In genomic region chr20:17960927-17961599, GRCh38 we compare ENCODE assay signal across 9 cellular contexts. TPM values are rescaled to one million over a fixed set of nuclear protein-coding genes. Genes with fewer than 3 reads are reported as not detected.
DNase-seq lines count a peak whose midpoint lies in the region; ATAC-seq and TF ChIP-seq lines count a peak whose summit lies in the region.
"Had no signal": no experiment of that assay in that cellular context is flagged by ENCODE, and none has a peak within 500 bp of the region (broad histone marks: within the 10 kb centered on the region; RNA-seq: fewer than 3 reads in every experiment).

No MANE protein-coding gene starts in this region.

- no peaks in the 10 kb centered on the region for H3K9me3 ChIP-seq in CD4-positive, alpha-beta T cell (ENCODE audit: control insufficient read depth, low read length)
- no peaks in the 10 kb centered on the region for H3K9me3 ChIP-seq in mammary epithelial cell (replicated peaks; ENCODE audit: insufficient read depth, low read length)
- H3K9me3 ChIP-seq: SJSA1 had no signal

- no peak for ATAC-seq in CD4-positive, alpha-beta T cell (ENCODE audit: poor library complexity)
- peak; percentile 27 for ATAC-seq in HG03432 (IDR thresholded peaks at IDR 0.05; ENCODE audit: unreplicated experiment)
- ATAC-seq in natural killer cell = no peak
- no peak for ATAC-seq in SK-N-SH treated with all-trans-retinoic acid at 6 μM for 48 hours

- H3K9me3 Mint-ChIP-seq in CD4-positive, alpha-beta T cell = no peaks in the 10 kb centered on the region
- H3K9me3 Mint-ChIP-seq in natural killer cell = no peaks in the 10 kb centered on the region

- CTCF ChIA-PET in CD4-positive, alpha-beta T cell (lab: Charles Lee) = no interaction called here
- CTCF ChIA-PET in mammary epithelial cell (lab: Charles Lee; ENCODE audit: low non-redundant PET) = no interaction called here

- H3K4me3 Mint-ChIP-seq in CD4-positive, alpha-beta T cell = peak overlapping the region; percentile 17
- no peak overlapping the region for H3K4me3 Mint-ChIP-seq in natural killer cell

- H3K4me2 ChIP-seq in mammary epithelial cell (ENCODE audit: insufficient read depth, low read depth, low read length) = peak overlapping the region; percentile 46

- H3K4me1 ChIP-seq in mammary epithelial cell (ENCODE audit: insufficient read depth, low read length) = peaks cover 60% of the 10 kb centered on the region

- dilution Hi-C loops in mammary epithelial cell (cut with HindIII; ENCODE audit: low sequenced_read_pairs) = no loop called here

- 18% methylated on average over 6 of the region's 6 CpGs for WGBS in mammary epithelial cell (ENCODE audit: low coverage, missing lambda C conversion rate)

- POLR2A ChIA-PET in CD4-positive, alpha-beta T cell (lab: Charles Lee) = interaction anchor here (1.2 to 2.1 kb wide), 2 partner anchors 8 to 9 kb away, joined by 3 to 5 read pairs; no protein-coding TSS in a partner anchor

- H3K27ac ChIP-seq in CD4-positive, alpha-beta T cell (ENCODE audit: low read depth, low read length) = no peak overlapping the region
- no peak overlapping the region for H3K27ac ChIP-seq in mammary epithelial cell (ENCODE audit: insufficient read depth, low read depth, low read length)
- H3K27ac ChIP-seq: SJSA1 had no signal

- H3K27ac Mint-ChIP-seq in CD4-positive, alpha-beta T cell = peak overlapping the region; percentile 60
- peak overlapping the region; percentile 95 to 98 for H3K27ac Mint-ChIP-seq in natural killer cell

- H3K9ac ChIP-seq in mammary epithelial cell (ENCODE audit: insufficient read depth, low read length) = no peak overlapping the region

- no peak overlapping the region for H3K4me3 ChIP-seq in mammary epithelial cell (replicated peaks in 1 of 3; ENCODE audit: insufficient read depth in 1 of 3, low read depth in 2 of 3, low read length in 3 of 3)
- H3K4me3 ChIP-seq: SJSA1 had no signal

- no peaks in the 10 kb centered on the region for H3K27me3 ChIP-seq in CD4-positive, alpha-beta T cell (ENCODE audit: control insufficient read depth, insufficient read depth, low read length)
- H3K27me3 ChIP-seq in mammary epithelial cell (ENCODE audit: insufficient read depth, low read length) = no peaks in the 10 kb centered on the region
- H3K27me3 ChIP-seq: SJSA1 had no signal

- H4K20me1 ChIP-seq in mammary epithelial cell (ENCODE audit: insufficient read depth, low read length) = peaks cover 20% of the 10 kb centered on the region

- intact Hi-C loops in CD4-positive, alpha-beta T cell (cut with DNase I, micrococcal nuclease) = loop anchor here in 1 of 2 experiments (10.0 kb wide), 2 partner anchors 544 to 834 kb away; partner anchors contain the start of gene SEC23B
- intact Hi-C loops in mammary epithelial cell (cut with micrococcal nuclease) (no loop called here), natural killer cell (cut with micrococcal nuclease) (loop anchor here (10.0 kb wide), 2 partner anchors 456 to 1226 kb away; partner anchors contain the start of gene SNRPB2)

- no peak overlapping the region for H2AFZ ChIP-seq in mammary epithelial cell (ENCODE audit: low read depth, low read length)

- in situ Hi-C loops in mammary epithelial cell (cut with MboI; ENCODE audit: low sequenced_read_pairs in 2 of 2) = loop anchor here in 1 of 2 donors (25.0 kb wide), 2 partner anchors 326 to 449 kb away; partner anchors contain the start of gene ZNF133

- peaks cover 88% of the 10 kb centered on the region for H3K4me1 Mint-ChIP-seq in CD4-positive, alpha-beta T cell (ENCODE audit: low read depth)
- H3K4me1 Mint-ChIP-seq in natural killer cell = peaks cover 80 to 82% of the 10 kb centered on the region in 2 donors

- no peak for TF ChIP-seq CTCF in CD4-positive, alpha-beta T cell (IDR thresholded peaks at IDR 0.05)
- TF ChIP-seq CTCF in mammary epithelial cell (conservative IDR thresholded peaks at IDR 0.05 in 1 of 2, IDR thresholded peaks at IDR 0.05 in 1 of 2; ENCODE audit: extremely low read depth in 1 of 2, insufficient read depth in 1 of 2, low read depth in 1 of 2, low read length in 2 of 2) = no peak
- no peak for TF ChIP-seq CTCF in natural killer cell (IDR thresholded peaks at IDR 0.05)

- H3K79me2 ChIP-seq in mammary epithelial cell (ENCODE audit: insufficient read depth, low read length) = peaks cover 100% of the 10 kb centered on the region

- H3K27me3 Mint-ChIP-seq in CD4-positive, alpha-beta T cell = no peaks in the 10 kb centered on the region
- no peaks in the 10 kb centered on the region for H3K27me3 Mint-ChIP-seq in natural killer cell (ENCODE audit: low read depth in 2 of 2)

- no peak for DNase-seq in CD4-positive, alpha-beta T cell
- no peak for DNase-seq in mammary epithelial cell
- DNase-seq in natural killer cell = no peak
- no peak for DNase-seq in AG20443 (ENCODE audit: low spot score)
- DNase-seq in iPS-NIHi11 (ENCODE audit: low spot score) = no peak
- DNase-seq in kidney glomerular epithelial cell (lab: John Stamatoyannopoulos, UW) = no peak

- H3K36me3 ChIP-seq in mammary epithelial cell (ENCODE audit: insufficient read depth, low read length) = peaks cover 11% of the 10 kb centered on the region

- BruUV-seq in mammary epithelial cell (replicated peaks; lab: Mats Ljungman, UMichigan) = no TSS peak

- H3K36me3 Mint-ChIP-seq in CD4-positive, alpha-beta T cell (ENCODE audit: low read depth) = peaks cover 28% of the 10 kb centered on the region
- H3K36me3 Mint-ChIP-seq in natural killer cell = no peaks in the 10 kb centered on the region

TF ChIP-seq in SK-N-SH treated with all-trans-retinoic acid at 6 μM for 48 hours, 23 proteins besides CTCF, POLR2A, EP300 and RAD21:
- TF ChIP-seq TSHZ2 (CRISPR knock-in tag; IDR thresholded peaks at IDR 0.05) (no peak), ZNF70 (CRISPR knock-in tag; IDR thresholded peaks at IDR 0.05) (no peak), CSRNP3 (CRISPR knock-in tag; IDR thresholded peaks at IDR 0.05) (no peak)

RNA-seq across cellular contexts. Expression of gene SNX5, which starts 7.5 kb away (rescaled TPM):
- total RNA-seq in CD4-positive, alpha-beta T cell = 10 to 100 TPM; 58.3 to 60.3 TPM
- 100 to 1,000 TPM in 1 of 2 donors, 10 to 100 TPM in 1; 68.0 to 137 TPM for total RNA-seq in mammary epithelial cell
- 91.8 TPM for polyA plus RNA-seq in mammary epithelial cell
- polyA minus RNA-seq in mammary epithelial cell = 93.1 TPM
- 10 to 100 TPM; 62.3 to 85.4 (median 72.1) TPM for total RNA-seq in natural killer cell

RNA-seq across cellular contexts. Expression of gene MGME1, which starts 7.8 kb away (rescaled TPM):
- 1 to 10 TPM; 4.5 to 4.6 TPM for total RNA-seq in CD4-positive, alpha-beta T cell
- total RNA-seq in mammary epithelial cell (10 to 100 TPM; 15.8 to 36.2 TPM), natural killer cell (10 to 100 TPM; 10.3 to 25.1 (median 13.0) TPM)
- 22.4 TPM for polyA plus RNA-seq in mammary epithelial cell
- 12.3 TPM for polyA minus RNA-seq in mammary epithelial cell
